ENCODE assay signal across 21 cellular contexts in genomic region chr14:21210023-21210422, GRCh38. TPM values are rescaled to one million over a fixed set of nuclear protein-coding genes. Genes with fewer than 3 reads are reported as not detected.
"Had no signal": no experiment of that assay in that cellular context is flagged by ENCODE, and none has a peak within 500 bp of the region (broad histone marks: within the 10 kb centered on the region; RNA-seq: fewer than 3 reads in every experiment).

No MANE protein-coding gene starts in this region.

- H3K27me3 Mint-ChIP-seq: activated CD4-positive, alpha-beta T cell treated with anti-CD3 and anti-CD28 coated beads, Interleukin-2, amount 10 ng/mL, durations not matched to agents 7 days and 5 days; activated CD8-positive, alpha-beta memory T cell treated with anti-CD3 and anti-CD28 coated beads, Interleukin-2, amount 10 ng/mL, durations not matched to agents 7 days and 5 days had no signal

- H3K9me3 Mint-ChIP-seq: activated CD4-positive, alpha-beta T cell treated with anti-CD3 and anti-CD28 coated beads, Interleukin-2, amount 10 ng/mL, durations not matched to agents 7 days and 5 days; activated naive CD4-positive, alpha-beta T cell treated with anti-CD3 and anti-CD28 coated beads, Interleukin-2, amount 50 U/mL, for 72 hours had no signal

- DNase-seq: activated CD4-positive, alpha-beta T cell treated with anti-CD3 and anti-CD28 coated beads, Interleukin-2, amount 10 ng/mL, durations not matched to agents 7 days and 5 days; activated CD4-positive, CD25-positive, alpha-beta regulatory T cell; activated CD8-positive, alpha-beta memory T cell treated with anti-CD3 and anti-CD28 coated beads, Interleukin-2, amount 10 ng/mL, durations not matched to agents 7 days and 5 days; brain microvascular endothelial cell; MG63; NCI-H1105; NCI-H1436; NCI-H1694 treated with DMSO at 0.1 percent for 48 hours; NCI-H2029 treated with DMSO at 0.1 percent for 48 hours; NCI-H345; NCI-H510A; NCI-H526 treated with DMSO at 0.1 percent for 48 hours; NCI-H82; SIG-M5; T-helper 2 cell; T1000 had no signal

- ATAC-seq: activated CD8-positive, alpha-beta memory T cell treated with anti-CD3 and anti-CD28 coated beads, Interleukin-2, amount 10 ng/mL, durations not matched to agents 7 days and 5 days; activated naive CD4-positive, alpha-beta T cell treated with anti-CD3 and anti-CD28 coated beads, Interleukin-2, amount 50 U/mL, for 72 hours had no signal

- H3K27ac Mint-ChIP-seq: activated CD4-positive, alpha-beta T cell treated with anti-CD3 and anti-CD28 coated beads, Interleukin-2, amount 10 ng/mL, durations not matched to agents 7 days and 5 days; activated CD8-positive, alpha-beta memory T cell treated with anti-CD3 and anti-CD28 coated beads, Interleukin-2, amount 10 ng/mL, durations not matched to agents 7 days and 5 days had no signal

- H3K4me3 Mint-ChIP-seq: activated CD4-positive, alpha-beta T cell treated with anti-CD3 and anti-CD28 coated beads, Interleukin-2, amount 10 ng/mL, durations not matched to agents 7 days and 5 days; activated CD8-positive, alpha-beta memory T cell treated with anti-CD3 and anti-CD28 coated beads, Interleukin-2, amount 10 ng/mL, durations not matched to agents 7 days and 5 days had no signal

RNA-seq across cellular contexts. Expression of gene OR5AU1, which starts 54.2 kb away (rescaled TPM):
- total RNA-seq: activated CD4-positive, alpha-beta T cell treated with anti-CD3 and anti-CD28 coated beads, Interleukin-2, amount 10 ng/mL, durations not matched to agents 7 days and 5 days; activated CD8-positive, alpha-beta memory T cell treated with anti-CD3 and anti-CD28 coated beads, Interleukin-2, amount 10 ng/mL, durations not matched to agents 7 days and 5 days; activated naive CD4-positive, alpha-beta T cell treated with anti-CD3 and anti-CD28 coated beads, Interleukin-2, amount 50 U/mL, for 72 hours; cardiac septum; OCI-LY7; RPMI7951 had no signal
- polyA plus RNA-seq: adipose tissue had no signal
